8 cellular contexts compared by ENCODE assay signal in the genomic region with DNA sequence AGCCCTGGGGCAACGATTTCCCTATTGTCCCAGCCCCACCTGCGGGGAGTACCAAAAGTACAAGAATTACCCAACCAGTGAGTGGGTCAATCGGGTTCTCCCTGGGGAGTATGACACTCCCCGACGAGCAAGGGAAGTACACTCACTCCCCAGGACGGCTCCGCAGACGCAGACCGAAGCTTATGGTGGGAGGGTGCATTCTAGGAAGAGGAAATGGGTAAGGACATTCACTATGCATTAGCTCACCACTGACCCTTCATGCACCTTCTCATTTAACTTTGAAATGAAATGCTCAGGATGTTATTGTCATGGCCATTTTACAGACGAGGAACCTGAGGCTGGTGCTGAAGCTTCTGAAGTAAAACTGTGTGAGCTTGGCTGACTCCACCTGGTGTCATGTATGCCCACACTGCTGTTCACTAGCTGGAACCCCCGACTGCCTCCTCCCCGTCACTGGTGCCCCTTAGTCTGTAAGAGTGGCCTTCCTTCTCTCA. TPM values are rescaled to one million over a fixed set of nuclear protein-coding genes. Genes with fewer than 3 reads are reported as not detected.
A peak's percentile ranks its signal among the peaks of the same experiment; 100 is the strongest.
DNase-seq lines count a peak whose midpoint lies in the region; ATAC-seq, FAIRE-seq and TF ChIP-seq lines count a peak whose summit lies in the region.

No MANE protein-coding gene starts in this region.

- H3K4me1 Mint-ChIP-seq in chondrocyte (ENCODE audit: low read depth) (peaks cover 24% of the 10 kb centered on the region), neural progenitor cell (peaks cover 15% of the 10 kb centered on the region)
- H3K4me1 Mint-ChIP-seq in natural killer cell treated with Interleukin-12 subunit alpha and Interleukin-12 subunit beta and Interleukin-15 and Interleukin-18, amount 100 ng/mL, for 72 hours (ENCODE audit: low read depth in 2 of 2): peaks cover 20 to 28% of the 10 kb centered on the region in 2 donors

- peak overlapping the region; percentile 80 for H3K27ac Mint-ChIP-seq in chondrocyte (ENCODE audit: unreplicated experiment)
- no peak overlapping the region for H3K27ac Mint-ChIP-seq in neural progenitor cell
- no peak overlapping the region for H3K27ac Mint-ChIP-seq in natural killer cell treated with Interleukin-12 subunit alpha and Interleukin-12 subunit beta and Interleukin-15 and Interleukin-18, amount 100 ng/mL, for 72 hours

- H3K9ac ChIP-seq in HUES48 (ENCODE audit: low read depth, low read length): no peak overlapping the region
- no peak overlapping the region for H3K9ac ChIP-seq in neural progenitor cell

- peak overlapping the region; percentile 46 for H3K27ac ChIP-seq in HUES48 (ENCODE audit: low read depth, low read length)
- no peak overlapping the region for H3K27ac ChIP-seq in neural progenitor cell

- TF ChIP-seq POLR2A in GM12892 (IDR thresholded peaks at IDR 0.05; ENCODE audit: low read depth, low read length): peak; percentile 38; the same call in 1 of the 2 replicates

- H4K20me1 ChIP-seq in neural progenitor cell (ENCODE audit: low read depth): no peaks in the 10 kb centered on the region

- H3K4me3 ChIP-seq in HUES48 (ENCODE audit: low read depth, low read length) (no peak overlapping the region), neural progenitor cell (no peak overlapping the region)

- peak overlapping the region; percentile 75 for H2AFZ ChIP-seq in neural progenitor cell (replicated peaks)

- no peaks in the 10 kb centered on the region for H3K27me3 ChIP-seq in HUES48 (ENCODE audit: control insufficient read depth, insufficient read depth, low read length)
- no peaks in the 10 kb centered on the region for H3K27me3 ChIP-seq in neural progenitor cell

- H3K9me3 Mint-ChIP-seq in chondrocyte (ENCODE audit: low read depth): no peaks in the 10 kb centered on the region
- H3K9me3 Mint-ChIP-seq in neural progenitor cell: no peaks in the 10 kb centered on the region
- no peaks in the 10 kb centered on the region for H3K9me3 Mint-ChIP-seq in natural killer cell treated with Interleukin-12 subunit alpha and Interleukin-12 subunit beta and Interleukin-15 and Interleukin-18, amount 100 ng/mL, for 72 hours

- H3K4me1 ChIP-seq in HUES48 (ENCODE audit: control insufficient read depth, insufficient read depth, low read length) (peaks cover 19% of the 10 kb centered on the region), neural progenitor cell (peaks cover 23% of the 10 kb centered on the region)

- H3K36me3 Mint-ChIP-seq in chondrocyte (ENCODE audit: low read depth) (peaks cover 2% of the 10 kb centered on the region), neural progenitor cell (no peaks in the 10 kb centered on the region)
- no peaks in the 10 kb centered on the region for H3K36me3 Mint-ChIP-seq in natural killer cell treated with Interleukin-12 subunit alpha and Interleukin-12 subunit beta and Interleukin-15 and Interleukin-18, amount 100 ng/mL, for 72 hours

- no peak for TF ChIP-seq CTCF in chondrocyte (IDR thresholded peaks at IDR 0.05)
- no peak for TF ChIP-seq CTCF in neural progenitor cell (IDR thresholded peaks at IDR 0.05)

- peaks cover 23% of the 10 kb centered on the region for H3F3A ChIP-seq in neural progenitor cell (ENCODE audit: low read depth)

- H3K27me3 Mint-ChIP-seq in chondrocyte (ENCODE audit: low read depth) (no peaks in the 10 kb centered on the region), neural progenitor cell (ENCODE audit: insufficient read depth, low read depth) (peaks cover 4% of the 10 kb centered on the region)
- H3K27me3 Mint-ChIP-seq in natural killer cell treated with Interleukin-12 subunit alpha and Interleukin-12 subunit beta and Interleukin-15 and Interleukin-18, amount 100 ng/mL, for 72 hours: peaks cover 0 to 5% of the 10 kb centered on the region in 2 donors

- H3K9me3 ChIP-seq in HUES48 (ENCODE audit: control insufficient read depth, insufficient read depth, low read length): no peaks in the 10 kb centered on the region
- no peaks in the 10 kb centered on the region for H3K9me3 ChIP-seq in neural progenitor cell (ENCODE audit: low read depth)

- H3K36me3 ChIP-seq in HUES48 (ENCODE audit: control insufficient read depth, insufficient read depth, low read length) (no peaks in the 10 kb centered on the region), neural progenitor cell (no peaks in the 10 kb centered on the region)

- no peak for ATAC-seq in natural killer cell treated with Interleukin-12 subunit alpha and Interleukin-12 subunit beta and Interleukin-15 and Interleukin-18, amount 100 ng/mL, for 72 hours

- H3K4me3 Mint-ChIP-seq in chondrocyte (ENCODE audit: unreplicated experiment): peak overlapping the region; percentile 16
- H3K4me3 Mint-ChIP-seq in neural progenitor cell: no peak overlapping the region
- H3K4me3 Mint-ChIP-seq in natural killer cell treated with Interleukin-12 subunit alpha and Interleukin-12 subunit beta and Interleukin-15 and Interleukin-18, amount 100 ng/mL, for 72 hours: no peak overlapping the region

- no peak overlapping the region for H3K4me2 ChIP-seq in neural progenitor cell

- no peaks in the 10 kb centered on the region for H3K79me2 ChIP-seq in neural progenitor cell (ENCODE audit: low read depth)

- DNase-seq in GM12892 (ENCODE audit: insufficient read length): peak; percentile 33
- DNase-seq in chondrocyte (ENCODE audit: low spot score): no peak
- no peak for DNase-seq in neural progenitor cell (ENCODE audit: low spot score)
- no peak for DNase-seq in HT-29 (ENCODE audit: low spot score)
- no peak for DNase-seq in NCI-H2196 (lab: John Stamatoyannopoulos, UW; ENCODE audit: unreplicated experiment)
- no peak for DNase-seq in NCI-H1092 (lab: John Stamatoyannopoulos, UW)
- no peak for DNase-seq in natural killer cell treated with Interleukin-12 subunit alpha and Interleukin-12 subunit beta and Interleukin-15 and Interleukin-18, amount 100 ng/mL, for 72 hours (ENCODE audit: low spot score)

- FAIRE-seq in GM12892 (lab: Jason Lieb, UNC): peak; percentile 92

RNA-seq across cellular contexts. Expression of a gene that starts 45.8 kb away (rescaled TPM):
- polyA plus RNA-seq in GM12892 (2012; ENCODE audit: missing spikeins): 76.8 TPM
- total RNA-seq in chondrocyte (345 to 455 TPM (median 361 TPM) in 3 replicates), neural progenitor cell (ENCODE audit: low replicate concordance) (176 and 220 TPM in 2 replicates)
- total RNA-seq in HT-29 (2014; rRNA removed; shearing (Covaris generic)): 136 and 148 TPM in 2 replicates
- 100 to 1,000 TPM; 200 to 265 TPM for total RNA-seq in natural killer cell treated with Interleukin-12 subunit alpha and Interleukin-12 subunit beta and Interleukin-15 and Interleukin-18, amount 100 ng/mL, for 72 hours

RNA-seq across cellular contexts. Expression of a gene that starts 56.4 kb away (rescaled TPM):
- polyA plus RNA-seq in GM12892 (2012; ENCODE audit: missing spikeins): 5.3 TPM
- total RNA-seq in chondrocyte (116 to 175 TPM (median 152 TPM) in 3 replicates), neural progenitor cell (ENCODE audit: low replicate concordance) (32.9 and 98.6 TPM in 2 replicates)
- 616 and 667 TPM in 2 replicates for total RNA-seq in HT-29 (2014; rRNA removed; shearing (Covaris generic))
- total RNA-seq in natural killer cell treated with Interleukin-12 subunit alpha and Interleukin-12 subunit beta and Interleukin-15 and Interleukin-18, amount 100 ng/mL, for 72 hours: 10 to 100 TPM; 25.3 to 35.2 TPM
